ENCODE assay signal across 8 cellular contexts in the genomic region with DNA sequence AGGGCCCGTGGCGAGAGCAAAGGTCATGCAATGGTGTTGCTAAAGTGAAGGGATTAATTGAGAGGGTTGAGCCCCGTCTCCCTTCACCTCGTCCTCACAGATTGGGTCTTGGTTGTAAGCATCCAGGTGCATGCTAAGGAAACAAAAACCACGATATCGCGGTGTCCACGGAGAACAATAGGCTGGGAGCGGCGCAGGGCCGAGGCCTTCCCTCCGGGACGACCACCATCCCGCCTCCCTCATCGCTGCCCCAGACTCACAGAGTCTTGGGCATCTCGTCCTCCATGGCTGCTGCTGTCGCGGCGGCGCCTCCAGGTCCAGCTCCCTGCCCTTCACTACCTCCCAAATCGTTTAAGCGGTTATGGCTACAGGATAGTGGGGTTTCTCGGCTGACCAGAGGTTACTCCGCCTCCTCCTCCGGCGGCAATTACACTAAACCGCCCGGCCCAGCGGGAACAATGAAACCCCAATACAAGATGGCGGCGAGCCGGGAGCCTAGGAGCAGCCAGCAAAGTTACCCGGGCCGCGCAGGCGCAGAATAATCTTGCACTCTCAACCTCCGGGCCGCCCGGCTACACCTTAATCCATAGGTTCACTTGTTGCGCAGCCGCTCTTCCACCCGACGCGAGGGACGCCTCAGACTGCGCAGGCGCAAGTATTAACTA. TPM values are rescaled to one million over a fixed set of nuclear protein-coding genes. Genes with fewer than 3 reads are reported as not detected.
A peak's percentile ranks its signal among the peaks of the same experiment; 100 is the strongest.
DNase-seq lines count a peak whose midpoint lies in the region; ATAC-seq and TF ChIP-seq lines count a peak whose summit lies in the region.

A gene with protein sequence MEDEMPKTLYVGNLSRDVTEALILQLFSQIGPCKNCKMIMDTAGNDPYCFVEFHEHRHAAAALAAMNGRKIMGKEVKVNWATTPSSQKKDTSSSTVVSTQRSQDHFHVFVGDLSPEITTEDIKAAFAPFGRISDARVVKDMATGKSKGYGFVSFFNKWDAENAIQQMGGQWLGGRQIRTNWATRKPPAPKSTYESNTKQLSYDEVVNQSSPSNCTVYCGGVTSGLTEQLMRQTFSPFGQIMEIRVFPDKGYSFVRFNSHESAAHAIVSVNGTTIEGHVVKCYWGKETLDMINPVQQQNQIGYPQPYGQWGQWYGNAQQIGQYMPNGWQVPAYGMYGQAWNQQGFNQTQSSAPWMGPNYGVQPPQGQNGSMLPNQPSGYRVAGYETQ (minus strand): TSS at position 484 of the 665 bp plus-strand sequence. CDS start 198 bp downstream, at position 286.

- no peaks in the 10 kb centered on the region for H3K36me3 ChIP-seq in kidney epithelial cell (ENCODE audit: control insufficient read depth, insufficient read depth, low read length)

- no peak for TF ChIP-seq CTCF in AG10803 (conservative IDR thresholded peaks at IDR 0.05; ENCODE audit: low read length)
- TF ChIP-seq CTCF in kidney epithelial cell (IDR thresholded peaks at IDR 0.05; ENCODE audit: insufficient read depth, low read length, poor library complexity, severe bottlenecking), result no peak

- peak; percentile 97 for ATAC-seq in GM19043 (IDR thresholded peaks at IDR 0.05; ENCODE audit: low read depth, unreplicated experiment)
- ATAC-seq in HG03378 (IDR thresholded peaks at IDR 0.05; ENCODE audit: unreplicated experiment), result peak; percentile 93

- H3K4me3 ChIP-seq in AG10803 (ENCODE audit: low read length) (peak within 1 kb of the TSS; percentile 97), kidney epithelial cell (ENCODE audit: low read depth, low read length) (peak within 1 kb of the TSS; percentile 95)

- no peaks in the 10 kb centered on the region for H3K27me3 ChIP-seq in kidney epithelial cell (ENCODE audit: control insufficient read depth, insufficient read depth, low read length)

- DNase-seq in AG10803 (ENCODE audit: low read depth), result peak; percentile 97
- peak; percentile 99 for DNase-seq in NCI-H460 (ENCODE audit: extremely low read depth, low read depth)
- peak; percentile 97 for DNase-seq in activated CD4-positive, CD25-positive, alpha-beta regulatory T cell treated with anti-CD3 and anti-CD28 coated beads, Interleukin-2, amount 50 U/mL, for 72 hours
- DNase-seq in cerebellum (ENCODE audit: low spot score), result peak; percentile 93
- peak; percentile 93 for DNase-seq in kidney epithelial cell (ENCODE audit: low read depth)
- peak; percentile 96 to 97 for DNase-seq in stimulated activated CD4-positive, alpha-beta T cell treated with anti-CD3 and anti-CD28 coated beads, Interleukin-15, amount 100 ng/mL, for 48 hours (ENCODE audit: low read depth in 2 of 2)

RNA-seq across cellular contexts. Expression of the gene that starts here (rescaled TPM):
- 53.1 and 66.8 TPM in 2 replicates for total RNA-seq in NCI-H460 (2014; rRNA removed; shearing (Covaris generic))
- polyA plus RNA-seq in NCI-H460 (2014; cell fraction: nucleus; rRNA removed), result 164 and 266 TPM in 2 replicates
- total RNA-seq in cerebellum, result 432 TPM
- total RNA-seq in kidney epithelial cell, result 64.6 and 65.7 TPM in 2 replicates

Comparison
In these comparisons a context has a peak if more than half of its experiments do, and no peak if none do; other contexts are left out.
1. Peak in every context shown above with its lines: DNase-seq, ATAC-seq and H3K4me3 ChIP-seq.